In genomic region chr18:7566587-7567486, GRCh38 we compare ENCODE assay signal across 8 cellular contexts. TPM values are rescaled to one million over a fixed set of nuclear protein-coding genes. Genes with fewer than 3 reads are reported as not detected.
DNase-seq lines count a peak whose midpoint lies in the region; ATAC-seq and TF ChIP-seq lines count a peak whose summit lies in the region.

Gene PTPRM, plus strand, starts transcription at chr18:7567316. Its CDS starts 503 bp downstream, at chr18:7567819.

- WGBS in HUES64, result under 1% methylated on average over 138 of the region's 138 CpGs

- H3K4me3 ChIP-seq in HUES64 (ENCODE audit: low read length) (peak within 1 kb of the TSS; percentile 76), OCI-LY7 (ENCODE audit: low read depth, low read length, poor library complexity, severe bottlenecking) (no peak within 1 kb of the TSS)

- DNase-seq in EH (ENCODE audit: low read depth) (peak; percentile 89), T follicular helper cell (ENCODE audit: low read depth) (peak; percentile 16), MCF 10A (ENCODE audit: unreplicated experiment) (peak; percentile 79), hypothalamus (lab: John Stamatoyannopoulos, UW) (peak in 50 of 51 donors; percentile 22 to 90 (median 75)), pulmonary artery endothelial cell (ENCODE audit: low read depth, low spot score) (no peak), OCI-LY7 (ENCODE audit: low spot score) (no peak)

- peaks cover 56% of the 10 kb centered on the region for H3K27me3 ChIP-seq in HUES64 (ENCODE audit: insufficient read depth, low read length)

- peaks cover 35% of the 10 kb centered on the region for H3K4me1 Mint-ChIP-seq in MCF 10A (ENCODE audit: insufficient read depth, unreplicated experiment)

- H3K9ac ChIP-seq in HUES64 (ENCODE audit: low read depth, low read length), result peak within 1 kb of the TSS; percentile 67

- CTCF ChIA-PET in MCF 10A (lab: Yijun Ruan, JAX) (interaction anchor here (0.6 to 5.9 kb wide), 77 partner anchors 9 to 1065 kb away, joined by 3 to 184 read pairs (median 4); no protein-coding TSS in a partner anchor), OCI-LY7 (lab: Charles Lee; ENCODE audit: unreplicated experiment) (no interaction called here)

- BruUV-seq in MCF 10A (replicated peaks; lab: Mats Ljungman, UMichigan) (no TSS peak), OCI-LY7 (replicated peaks; lab: Mats Ljungman, UMichigan) (no TSS peak)

- no peak within 1 kb of the TSS for H3K4me2 ChIP-seq in OCI-LY7 (ENCODE audit: low read length)

- POLR2A ChIA-PET in MCF 10A (lab: Yijun Ruan, JAX), result interaction anchor here (0.5 to 4.7 kb wide), 41 partner anchors 10 to 1285 kb away, joined by 3 to 108 read pairs (median 3); no protein-coding TSS in a partner anchor
- POLR2A ChIA-PET in OCI-LY7 (lab: Charles Lee), result no interaction called here

- peaks cover 3% of the 10 kb centered on the region; the same call in 1 of the 2 replicates for H3K9me3 ChIP-seq in HUES64 (ENCODE audit: insufficient read depth, low read depth, low read length)
- no peaks in the 10 kb centered on the region for H3K9me3 ChIP-seq in OCI-LY7 (ENCODE audit: low read length)

- intact Hi-C loops in MCF 10A (cut with micrococcal nuclease) (loop anchor here (1.0 to 10.0 kb wide), 7 partner anchors 112 to 915 kb away; no protein-coding TSS in a partner anchor), OCI-LY7 (cut with micrococcal nuclease; ENCODE audit: unreplicated experiment) (no loop called here)

- no peaks in the 10 kb centered on the region for H3K36me3 Mint-ChIP-seq in MCF 10A (ENCODE audit: insufficient read depth, unreplicated experiment)

- TF ChIP-seq CTCF in MCF 10A (IDR thresholded peaks at IDR 0.05; ENCODE audit: unreplicated experiment), result peak; percentile 45
- no peak for TF ChIP-seq CTCF in OCI-LY7 (conservative IDR thresholded peaks at IDR 0.05; ENCODE audit: low read length)

- ATAC-seq in GM21576 (IDR thresholded peaks at IDR 0.05; ENCODE audit: unreplicated experiment), result peak; percentile 89

- H3K79me2 ChIP-seq in OCI-LY7 (ENCODE audit: insufficient read depth, low read depth, low read length), result no peaks in the 10 kb centered on the region

- H3K27ac ChIP-seq in HUES64 (ENCODE audit: low read depth, low read length) (no peak within 1 kb of the TSS), OCI-LY7 (ENCODE audit: low read depth, low read length, poor library complexity, severe bottlenecking) (no peak within 1 kb of the TSS)

- H3K9me2 ChIP-seq in OCI-LY7 (ENCODE audit: insufficient read depth, low read length), result no peaks in the 10 kb centered on the region

- H3K36me3 ChIP-seq in HUES64 (ENCODE audit: insufficient read depth, low read length) (no peaks in the 10 kb centered on the region), OCI-LY7 (ENCODE audit: insufficient read depth, low read length) (no peaks in the 10 kb centered on the region)

- H3K9me3 Mint-ChIP-seq in MCF 10A (ENCODE audit: unreplicated experiment), result no peaks in the 10 kb centered on the region

- H3K27ac Mint-ChIP-seq in MCF 10A (ENCODE audit: low read depth, unreplicated experiment), result peak within 1 kb of the TSS; percentile 59

- no peak within 1 kb of the TSS for H2AFZ ChIP-seq in OCI-LY7 (ENCODE audit: low read length)

- H4K20me1 ChIP-seq in OCI-LY7 (ENCODE audit: insufficient read depth, low read length), result no peaks in the 10 kb centered on the region

- no peaks in the 10 kb centered on the region for H3K27me3 Mint-ChIP-seq in MCF 10A (ENCODE audit: insufficient read depth, unreplicated experiment)

- peaks cover 9% of the 10 kb centered on the region; the same call in 1 of the 2 replicates for H3K4me1 ChIP-seq in HUES64 (ENCODE audit: insufficient read depth, low read length)
- no peaks in the 10 kb centered on the region for H3K4me1 ChIP-seq in OCI-LY7 (ENCODE audit: insufficient read depth, low read length, poor library complexity, severe bottlenecking)

- H3K4me3 Mint-ChIP-seq in MCF 10A (ENCODE audit: unreplicated experiment), result peak within 1 kb of the TSS; percentile 81

RNA-seq across cellular contexts. Expression of gene PTPRM, which starts in this region (rescaled TPM):
- 6.5 TPM for polyA plus RNA-seq in HUES64 (2013, experiment 1 of 2)
- polyA plus RNA-seq in HUES64 (2013, experiment 2 of 2), result 17.2 TPM
- total RNA-seq in MCF 10A (2022) (82.8 and 107 TPM in 2 replicates), pulmonary artery endothelial cell (30.7 and 59.0 TPM in 2 replicates), OCI-LY7 (2022) (not detected in 2 replicates)
- not detected in 2 replicates for total RNA-seq in OCI-LY7 (2014; rRNA removed; shearing (Covaris generic))

Comparison
In these comparisons a context has a peak if more than half of its experiments do, and no peak if none do; other contexts are left out.
1. RNA of gene PTPRM (total RNA-seq): 82.8 to 107 TPM in MCF 10A and 30.7 to 59.0 TPM in pulmonary artery endothelial cell; not detected in OCI-LY7; every median in the first group is over 10 times any median in the second.
2. DNase-seq: peak in EH (single experiment), T follicular helper cell (single experiment), MCF 10A (single experiment) and hypothalamus (50 of 51); none in pulmonary artery endothelial cell (single experiment) and OCI-LY7 (single experiment).